Comparison of ENCODE assay signal across 11 cellular contexts in the genomic region with DNA sequence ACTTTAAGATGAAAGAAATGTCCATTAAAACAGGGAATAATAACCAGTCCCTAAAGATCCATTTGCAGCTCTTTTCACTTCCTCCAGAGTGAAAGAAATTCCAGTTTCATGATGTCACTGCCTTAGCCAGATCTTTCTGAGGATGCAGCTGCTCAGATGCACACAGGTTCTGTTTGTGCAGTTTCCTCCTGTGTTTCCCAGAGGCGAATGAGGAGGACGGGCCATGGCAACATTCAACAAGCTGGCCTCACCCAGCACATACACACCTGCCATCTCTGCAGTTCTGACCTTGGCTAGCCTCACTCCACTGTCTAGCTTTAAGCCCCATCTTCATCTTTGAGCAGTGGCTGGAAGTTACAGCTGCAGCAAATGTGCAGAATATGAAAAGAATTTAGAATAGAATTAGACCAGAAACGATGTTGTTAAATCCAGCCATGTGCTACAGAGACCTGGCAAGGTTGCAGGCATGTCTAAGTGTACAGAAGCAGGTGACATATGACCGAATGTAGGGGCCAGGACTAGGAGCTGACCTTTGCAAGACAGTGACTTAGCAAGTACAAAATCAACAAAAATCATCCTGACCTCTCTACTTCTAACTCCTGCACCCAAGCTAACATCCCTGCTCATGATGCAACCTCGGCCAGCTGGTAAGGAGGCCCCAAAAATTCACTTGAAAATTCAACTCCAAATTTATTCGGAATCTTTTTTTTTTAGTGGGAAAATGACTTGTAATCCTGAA. TPM values are rescaled to one million over a fixed set of nuclear protein-coding genes. Genes with fewer than 3 reads are reported as not detected.
DNase-seq lines count a peak whose midpoint lies in the region; FAIRE-seq and TF ChIP-seq lines count a peak whose summit lies in the region.
"Had no signal": no experiment of that assay in that cellular context is flagged by ENCODE, and none has a peak within 500 bp of the region (broad histone marks: within the 10 kb centered on the region; RNA-seq: fewer than 3 reads in every experiment).

No MANE protein-coding gene starts in this region.

- FAIRE-seq in endothelial cell of umbilical vein (lab: Jason Lieb, UNC) (peak; percentile 96), frontal cortex (lab: Jason Lieb, UNC) (no peak)

- no peak for TF ChIP-seq CTCF in AG09309 (IDR thresholded peaks at IDR 0.05; ENCODE audit: control insufficient read depth, insufficient read depth, low read depth, low read length, missing control alignments)
- TF ChIP-seq CTCF in endothelial cell of umbilical vein (IDR thresholded peaks at IDR 0.05; ENCODE audit: extremely low read depth in 1 of 2, insufficient read depth in 1 of 2, low read depth in 1 of 2, low read length in 2 of 2) = no peak

- DNase-seq in AG09309 (ENCODE audit: low read depth) (peak; percentile 16), NCI-H146 treated with DMSO at 0.1 percent for 48 hours (lab: John Stamatoyannopoulos, UW; ENCODE audit: unreplicated experiment) (peak; percentile 4), endothelial cell of umbilical vein (ENCODE audit: low read depth, low spot score) (peak; percentile 93), myocyte (ENCODE audit: low read depth) (peak; percentile 80), iPS-NIHi7 (ENCODE audit: extremely low spot score) (no peak), frontal cortex (ENCODE audit: low spot score in 2 of 2) (no peak), NOMO-1 (lab: John Stamatoyannopoulos, UW; ENCODE audit: unreplicated experiment in 2 of 2) (no peak), T-helper 9 cell (no peak)
- DNase-seq: cerebellar nuclear complex; NCI-H524 treated with DMSO at 0.1 percent for 48 hours; stimulated activated CD8-positive, alpha-beta memory T cell treated with anti-CD3 and anti-CD28 coated beads, Interleukin-4, amount 100 ng/mL, for 48 hours had no signal

- peak overlapping the region; percentile 25 for H3K4me2 ChIP-seq in endothelial cell of umbilical vein (ENCODE audit: insufficient read depth, low read length)

- H3K36me3 ChIP-seq in endothelial cell of umbilical vein (ENCODE audit: control insufficient read depth in 2 of 2, extremely low read depth in 1 of 2, insufficient read depth in 2 of 2, low read length in 2 of 2) = no peaks in the 10 kb centered on the region

- TF ChIP-seq POLR2A in endothelial cell of umbilical vein (IDR thresholded peaks at IDR 0.05; ENCODE audit: low read depth, low read length) = no peak

- POLR2A ChIA-PET in endothelial cell of umbilical vein (lab: Charles Lee) = interaction anchor here (1.2 to 1.5 kb wide), 4 partner anchors 29 to 134 kb away, joined by 4 to 10 read pairs (median 7); no protein-coding TSS in a partner anchor

- no peaks in the 10 kb centered on the region for H3K9me3 ChIP-seq in endothelial cell of umbilical vein (replicated peaks; ENCODE audit: control insufficient read depth, insufficient read depth, low read length)

- H3K4me1 ChIP-seq in endothelial cell of umbilical vein (ENCODE audit: control insufficient read depth, extremely low read depth, insufficient read depth, low read length) = peaks cover 19% of the 10 kb centered on the region

- peak overlapping the region; percentile 93 for H3K27ac ChIP-seq in endothelial cell of umbilical vein (ENCODE audit: insufficient read depth, low read depth, low read length)

- no peaks in the 10 kb centered on the region for H4K20me1 ChIP-seq in endothelial cell of umbilical vein (replicated peaks; ENCODE audit: control insufficient read depth, extremely low read depth, insufficient read depth, low read length)

- intact Hi-C loops in endothelial cell of umbilical vein (cut with micrococcal nuclease) = loop anchor here (1.0 to 2.0 kb wide), 7 partner anchors 28 to 107 kb away; a partner anchor contains a TSS

- no peaks in the 10 kb centered on the region for H3K27me3 ChIP-seq in endothelial cell of umbilical vein (ENCODE audit: control insufficient read depth in 2 of 2, insufficient read depth in 2 of 2, low read length in 2 of 2)

- peak overlapping the region; percentile 14 for H2AFZ ChIP-seq in endothelial cell of umbilical vein (ENCODE audit: low read depth, low read length)

- CTCF ChIA-PET in endothelial cell of umbilical vein (lab: Charles Lee) = interaction anchor here (0.9 to 6.6 kb wide), 23 partner anchors 11 to 605 kb away, joined by 3 to 75 read pairs (median 6); a partner anchor contains a TSS

- no peaks in the 10 kb centered on the region for H3K79me2 ChIP-seq in endothelial cell of umbilical vein (ENCODE audit: control insufficient read depth, insufficient read depth, low read length)

- peak overlapping the region; percentile 60 for H3K9ac ChIP-seq in endothelial cell of umbilical vein (replicated peaks; ENCODE audit: extremely low read depth, insufficient read depth, low read length)

- H3K9me1 ChIP-seq in endothelial cell of umbilical vein (replicated peaks; ENCODE audit: control insufficient read depth, extremely low read depth, insufficient read depth, low read length) = no peaks in the 10 kb centered on the region

- H3K4me3 ChIP-seq in AG09309 (ENCODE audit: control insufficient read depth, low read depth, low read length) = no peak overlapping the region
- H3K4me3 ChIP-seq in endothelial cell of umbilical vein (replicated peaks in 1 of 3; ENCODE audit: insufficient read depth in 1 of 3, low read depth in 1 of 3, low read length in 3 of 3) = no peak overlapping the region

- dilution Hi-C loops in endothelial cell of umbilical vein (cut with MboI; ENCODE audit: extremely low pct_ligation_motif_present, low sequenced_read_pairs) = no loop called here

- TSS peak; percentile 90 for BruUV-seq in endothelial cell of umbilical vein (replicated peaks; lab: Mats Ljungman, UMichigan)

TF ChIP-seq in endothelial cell of umbilical vein, 7 proteins besides CTCF, POLR2A, EP300 and RAD21:
- TF ChIP-seq JUN (IDR thresholded peaks at IDR 0.05; ENCODE audit: borderline replicate concordance, insufficient read depth, insufficient read length, low read depth) (peak; percentile 93), FOS (IDR thresholded peaks at IDR 0.05; ENCODE audit: borderline replicate concordance, insufficient read depth, low read length) (peak; percentile 58), GATA2 (IDR thresholded peaks at IDR 0.05; ENCODE audit: insufficient read depth, insufficient read length, low read depth, low read length) (peak; percentile 30), POLR2AphosphoS5 (IDR thresholded peaks at IDR 0.05; ENCODE audit: insufficient read depth, low read depth, low read length) (peak; percentile 73), EZH2 (IDR thresholded peaks at IDR 0.05; ENCODE audit: borderline replicate concordance, low read depth, low read length, severe bottlenecking) (no peak)
- TF ChIP-seq, protein P1, sequence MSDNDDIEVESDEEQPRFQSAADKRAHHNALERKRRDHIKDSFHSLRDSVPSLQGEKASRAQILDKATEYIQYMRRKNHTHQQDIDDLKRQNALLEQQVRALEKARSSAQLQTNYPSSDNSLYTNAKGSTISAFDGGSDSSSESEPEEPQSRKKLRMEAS (IDR thresholded peaks at IDR 0.05; ENCODE audit: insufficient read depth, insufficient read length) = no peak

RNA-seq across cellular contexts. Expression of a gene that starts 35.0 kb away (rescaled TPM):
- 10.0 and 10.4 TPM in 2 replicates for total RNA-seq in endothelial cell of umbilical vein
- polyA plus RNA-seq in endothelial cell of umbilical vein = 13.9 and 14.1 TPM in 2 replicates
- 7.9 and 9.2 TPM in 2 replicates for polyA plus RNA-seq in endothelial cell of umbilical vein (2011; cell fraction: cytosol; rRNA removed)
- 4.6 and 5.2 TPM in 2 replicates for polyA plus RNA-seq in endothelial cell of umbilical vein (2011; cell fraction: nucleus; rRNA removed)
- 8.7 TPM in 2 replicates for polyA plus RNA-seq in endothelial cell of umbilical vein (2012)
- polyA minus RNA-seq in endothelial cell of umbilical vein = 4.6 TPM in 2 replicates
- 4.3 TPM for polyA minus RNA-seq in endothelial cell of umbilical vein (2011; cell fraction: cytosol; rRNA and poly(A)+ RNA removed)
- polyA minus RNA-seq in endothelial cell of umbilical vein (2011; cell fraction: nucleus; rRNA and poly(A)+ RNA removed) = 0.87 and 2.1 TPM in 2 replicates
- total RNA-seq in myocyte = 6.8 and 7.2 TPM in 2 replicates
- polyA plus RNA-seq in myocyte (2012) = 10.8 TPM
- total RNA-seq in frontal cortex = 22.0 TPM

Comparison
In these comparisons a context has a peak if more than half of its experiments do, and no peak if none do; other contexts are left out.
1. DNase-seq: peak in AG09309 (single experiment), NCI-H146 treated with DMSO at 0.1 percent for 48 hours (single experiment), endothelial cell of umbilical vein (single experiment) and myocyte (single experiment); none in iPS-NIHi7 (single experiment), frontal cortex (0 of 2), NOMO-1 (0 of 2) and T-helper 9 cell (single experiment).